ENCODE assay signal across 1 cellular context in the genomic region with DNA sequence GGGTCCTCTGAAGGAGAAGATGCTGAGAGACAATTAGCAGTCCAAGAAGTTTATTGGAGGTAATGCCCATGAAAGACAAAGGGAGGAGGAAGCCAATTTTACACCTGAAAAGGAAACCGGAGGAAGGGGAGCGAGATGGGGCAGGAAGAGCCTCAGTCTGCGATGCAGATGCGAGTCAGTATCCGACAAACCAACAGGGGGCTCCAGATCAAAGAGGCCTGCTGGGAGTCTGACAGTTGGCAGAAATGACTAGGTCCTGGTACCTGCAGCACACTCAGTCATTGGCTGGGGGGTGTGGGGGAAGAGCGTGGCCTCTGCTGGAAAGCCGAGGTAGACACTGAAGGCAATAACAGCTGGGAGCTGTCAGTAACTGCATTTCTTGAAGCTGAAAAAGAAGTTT.
TF ChIP-seq lines count a peak whose summit lies in the region.

No MANE protein-coding gene starts in this region.

TF ChIP-seq in K562, 482 proteins besides CTCF, POLR2A, EP300 and RAD21 (continued from another document):
- TF ChIP-seq, protein P1, sequence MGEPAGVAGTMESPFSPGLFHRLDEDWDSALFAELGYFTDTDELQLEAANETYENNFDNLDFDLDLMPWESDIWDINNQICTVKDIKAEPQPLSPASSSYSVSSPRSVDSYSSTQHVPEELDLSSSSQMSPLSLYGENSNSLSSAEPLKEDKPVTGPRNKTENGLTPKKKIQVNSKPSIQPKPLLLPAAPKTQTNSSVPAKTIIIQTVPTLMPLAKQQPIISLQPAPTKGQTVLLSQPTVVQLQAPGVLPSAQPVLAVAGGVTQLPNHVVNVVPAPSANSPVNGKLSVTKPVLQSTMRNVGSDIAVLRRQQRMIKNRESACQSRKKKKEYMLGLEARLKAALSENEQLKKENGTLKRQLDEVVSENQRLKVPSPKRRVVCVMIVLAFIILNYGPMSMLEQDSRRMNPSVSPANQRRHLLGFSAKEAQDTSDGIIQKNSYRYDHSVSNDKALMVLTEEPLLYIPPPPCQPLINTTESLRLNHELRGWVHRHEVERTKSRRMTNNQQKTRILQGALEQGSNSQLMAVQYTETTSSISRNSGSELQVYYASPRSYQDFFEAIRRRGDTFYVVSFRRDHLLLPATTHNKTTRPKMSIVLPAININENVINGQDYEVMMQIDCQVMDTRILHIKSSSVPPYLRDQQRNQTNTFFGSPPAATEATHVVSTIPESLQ (CRISPR knock-in tag; IDR thresholded peaks at IDR 0.05), result no peak
- no peak for TF ChIP-seq SMARCC2 (IDR thresholded peaks at IDR 0.05; ENCODE audit: low read depth)
- TF ChIP-seq ZNF699 (CRISPR knock-in tag; IDR thresholded peaks at IDR 0.05; ENCODE audit: insufficient replicate concordance), result no peak
- no peak for TF ChIP-seq ZNF175 (CRISPR knock-in tag; IDR thresholded peaks at IDR 0.05; ENCODE audit: low read depth)
- TF ChIP-seq, protein P2, sequence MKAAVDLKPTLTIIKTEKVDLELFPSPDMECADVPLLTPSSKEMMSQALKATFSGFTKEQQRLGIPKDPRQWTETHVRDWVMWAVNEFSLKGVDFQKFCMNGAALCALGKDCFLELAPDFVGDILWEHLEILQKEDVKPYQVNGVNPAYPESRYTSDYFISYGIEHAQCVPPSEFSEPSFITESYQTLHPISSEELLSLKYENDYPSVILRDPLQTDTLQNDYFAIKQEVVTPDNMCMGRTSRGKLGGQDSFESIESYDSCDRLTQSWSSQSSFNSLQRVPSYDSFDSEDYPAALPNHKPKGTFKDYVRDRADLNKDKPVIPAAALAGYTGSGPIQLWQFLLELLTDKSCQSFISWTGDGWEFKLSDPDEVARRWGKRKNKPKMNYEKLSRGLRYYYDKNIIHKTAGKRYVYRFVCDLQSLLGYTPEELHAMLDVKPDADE (conservative IDR thresholded peaks at IDR 0.05; ENCODE audit: control insufficient read depth, low read depth, low read length), result no peak
